ENCODE assay signal across 22 cellular contexts in the genomic region with DNA sequence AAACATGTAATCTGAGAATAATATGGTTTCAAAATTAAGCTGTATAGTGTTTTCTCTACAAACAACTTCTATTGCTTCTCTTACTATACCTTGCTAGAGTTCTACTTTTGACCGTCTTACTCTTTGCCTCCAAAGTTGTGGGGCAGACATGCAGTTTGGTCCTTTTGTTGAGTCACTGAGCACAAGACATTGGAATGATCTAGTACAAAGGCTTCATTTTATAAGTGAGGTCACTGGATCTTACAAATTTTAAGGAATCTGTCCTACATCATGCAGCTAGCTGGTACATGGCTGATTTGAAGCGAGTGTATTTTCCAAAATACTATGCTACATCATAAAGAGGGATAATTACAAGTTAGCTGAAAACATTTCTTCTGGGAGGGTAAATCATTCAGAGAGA. TPM values are rescaled to one million over a fixed set of nuclear protein-coding genes. Genes with fewer than 3 reads are reported as not detected.
DNase-seq lines count a peak whose midpoint lies in the region; ATAC-seq and TF ChIP-seq lines count a peak whose summit lies in the region.
"Had no signal": no experiment of that assay in that cellular context is flagged by ENCODE, and none has a peak within 500 bp of the region (broad histone marks: within the 10 kb centered on the region; RNA-seq: fewer than 3 reads in every experiment).

No MANE protein-coding gene starts in this region.

- CTCF ChIA-PET in MCF 10A (lab: Yijun Ruan, JAX), result interaction anchor here (0.6 to 0.8 kb wide), 3 partner anchors 122 to 307 kb away, joined by 3 to 5 read pairs (median 3); no protein-coding TSS in a partner anchor

- H3K4me1 ChIP-seq in breast epithelium (no peaks in the 10 kb centered on the region), colonic mucosa (no peaks in the 10 kb centered on the region)
- H3K4me1 ChIP-seq: BLaER1 had no signal

- H3K4me3 ChIP-seq in breast epithelium (no peak overlapping the region), colonic mucosa (no peak overlapping the region)
- H3K4me3 ChIP-seq: BLaER1, K562 had no signal

- no peaks in the 10 kb centered on the region for H3K36me3 ChIP-seq in breast epithelium
- no peaks in the 10 kb centered on the region for H3K36me3 ChIP-seq in colonic mucosa
- H3K36me3 ChIP-seq: BLaER1 had no signal

- H3K4me1 Mint-ChIP-seq in MCF 10A (ENCODE audit: insufficient read depth, unreplicated experiment), result peaks cover 48% of the 10 kb centered on the region
- H3K4me1 Mint-ChIP-seq: CD14-positive monocyte; CD4-positive, alpha-beta memory T cell had no signal

- peak overlapping the region; percentile 13 for H3K27ac Mint-ChIP-seq in MCF 10A (ENCODE audit: low read depth, unreplicated experiment)
- H3K27ac Mint-ChIP-seq: CD4-positive, alpha-beta memory T cell had no signal

- H3K9ac ChIP-seq in colonic mucosa (ENCODE audit: low read depth in 2 of 2, low read length in 2 of 2), result no peak overlapping the region
- H3K9ac ChIP-seq: BLaER1 had no signal

- peaks cover 7% of the 10 kb centered on the region for H3K36me3 Mint-ChIP-seq in MCF 10A (ENCODE audit: insufficient read depth, unreplicated experiment)
- H3K36me3 Mint-ChIP-seq: CD14-positive monocyte; CD4-positive, alpha-beta memory T cell had no signal

- H3K27me3 Mint-ChIP-seq in MCF 10A (ENCODE audit: insufficient read depth, unreplicated experiment), result no peaks in the 10 kb centered on the region

- intact Hi-C loops in MCF 10A (cut with micrococcal nuclease) (no loop called here), breast epithelium (cut with DNase I; ENCODE audit: low total_unique reads) (no loop called here), colonic mucosa (cut with DNase I) (no loop called here)

- no peaks in the 10 kb centered on the region for H3K9me3 ChIP-seq in breast epithelium
- no peaks in the 10 kb centered on the region for H3K9me3 ChIP-seq in colonic mucosa
- H3K9me3 ChIP-seq: BLaER1 had no signal

- no TSS peak for BruUV-seq in MCF 10A (replicated peaks; lab: Mats Ljungman, UMichigan)

- POLR2A ChIA-PET in MCF 10A (lab: Yijun Ruan, JAX), result interaction anchor here (0.5 kb wide), 1 partner anchor 40 kb away, joined by 4 read pairs; no protein-coding TSS in a partner anchor

- no peak overlapping the region for H3K27ac ChIP-seq in breast epithelium
- H3K27ac ChIP-seq in colonic mucosa, result no peak overlapping the region
- H3K27ac ChIP-seq: BLaER1 had no signal

- peak; percentile 16 for ATAC-seq in left lobe of liver
- no peak for ATAC-seq in GM21786 (IDR thresholded peaks at IDR 0.05; ENCODE audit: unreplicated experiment)
- ATAC-seq: K562 had no signal

- TF ChIP-seq CTCF in MCF 10A (IDR thresholded peaks at IDR 0.05; ENCODE audit: unreplicated experiment), result no peak
- TF ChIP-seq CTCF in breast epithelium (IDR thresholded peaks at IDR 0.05), result no peak
- no peak for TF ChIP-seq CTCF in colonic mucosa (IDR thresholded peaks at IDR 0.05)

- no peak for DNase-seq in MCF 10A (ENCODE audit: unreplicated experiment)
- DNase-seq in breast epithelium (ENCODE audit: low spot score in 2 of 2), result no peak
- DNase-seq in ELR (ENCODE audit: low read depth), result peak; percentile 9
- peak; percentile 43 for DNase-seq in LHCN-M2 (ENCODE audit: low read depth)
- no peak for DNase-seq in left lobe of liver (ENCODE audit: low spot score)
- no peak for DNase-seq in colonic mucosa
- no peak for DNase-seq in GM19240 (ENCODE audit: insufficient read length, low spot score)
- DNase-seq: 8988T; Calu3; CD4-positive, alpha-beta memory T cell; DND-41; EL; GOT3; H7; IMR-90 had no signal

- H3K27me3 ChIP-seq in breast epithelium, result no peaks in the 10 kb centered on the region
- no peaks in the 10 kb centered on the region for H3K27me3 ChIP-seq in colonic mucosa
- H3K27me3 ChIP-seq: BLaER1 had no signal

- peaks cover 7% of the 10 kb centered on the region for H3K9me3 Mint-ChIP-seq in MCF 10A (ENCODE audit: unreplicated experiment)

- no peak overlapping the region for H3K4me3 Mint-ChIP-seq in MCF 10A (ENCODE audit: unreplicated experiment)
- H3K4me3 Mint-ChIP-seq: CD14-positive monocyte; CD4-positive, alpha-beta memory T cell had no signal

- TF ChIP-seq POLR2A in breast epithelium (IDR thresholded peaks at IDR 0.05), result no peak

RNA-seq across cellular contexts. Expression of a gene that starts 28.8 kb away (rescaled TPM):
- not detected in 2 replicates for total RNA-seq in MCF 10A (2022)
- not detected for total RNA-seq in breast epithelium
- not detected in 2 replicates for total RNA-seq in LHCN-M2 (2014; rRNA removed)
- polyA plus RNA-seq in LHCN-M2 (2012), result not detected
- total RNA-seq in left lobe of liver, result not detected
- not detected for total RNA-seq in colonic mucosa
- total RNA-seq: A673; Calu3; CD4-positive, alpha-beta memory T cell; H7; HT-29; IMR-90; K562 had no signal
- polyA plus RNA-seq: AG04450; CD14-positive monocyte; CD4-positive, alpha-beta memory T cell; IMR-90; K562 had no signal

RNA-seq across cellular contexts. Expression of a gene that starts 36.3 kb away (rescaled TPM):
- total RNA-seq in MCF 10A (2022) (not detected in 2 replicates), breast epithelium (not detected), LHCN-M2 (2014; rRNA removed) (not detected in 2 replicates), left lobe of liver (not detected), colonic mucosa (not detected)
- not detected for polyA plus RNA-seq in LHCN-M2 (2012)
- total RNA-seq: A673; Calu3; CD4-positive, alpha-beta memory T cell; H7; HT-29; IMR-90; K562 had no signal
- polyA plus RNA-seq: AG04450; CD14-positive monocyte; CD4-positive, alpha-beta memory T cell; IMR-90; K562 had no signal

Comparison
In these comparisons a context has a peak if more than half of its experiments do, and no peak if none do; other contexts are left out.
1. DNase-seq: peak in ELR (single experiment) and LHCN-M2 (single experiment); none in MCF 10A (single experiment), breast epithelium (0 of 2), left lobe of liver (single experiment), colonic mucosa (single experiment) and GM19240 (single experiment).